ENCODE assay signal across 11 cellular contexts in genomic region chr13:100129605-100130004, GRCh38. TPM values are rescaled to one million over a fixed set of nuclear protein-coding genes. Genes with fewer than 3 reads are reported as not detected.
DNase-seq lines count a peak whose midpoint lies in the region; ATAC-seq and TF ChIP-seq lines count a peak whose summit lies in the region.
"Had no signal": no experiment of that assay in that cellular context is flagged by ENCODE, and none has a peak within 500 bp of the region (broad histone marks: within the 10 kb centered on the region; RNA-seq: fewer than 3 reads in every experiment).

No MANE protein-coding gene starts in this region.

- DNase-seq in SKM-1 treated with dmso at 0.1 percent for 144 hours (lab: John Stamatoyannopoulos, UW; ENCODE audit: unreplicated experiment) (peak; percentile 45), SKM-1 (lab: John Stamatoyannopoulos, UW; ENCODE audit: unreplicated experiment) (no peak), T-helper 17 cell (no peak), pulmonary artery endothelial cell (ENCODE audit: low read depth, low spot score) (peak; percentile 5), psoas muscle (no peak)
- DNase-seq in naive thymus-derived CD8-positive, alpha-beta T cell: no peak
- no peak for DNase-seq in activated effector memory CD4-positive, alpha-beta T cell treated with Interleukin-2 at 50 U/mL for 16 hours
- DNase-seq: NCI-H1092 had no signal

- H3K27ac Mint-ChIP-seq in T-helper 17 cell: peak overlapping the region; percentile 77
- H3K27ac Mint-ChIP-seq in naive thymus-derived CD8-positive, alpha-beta T cell: peak overlapping the region in 4 of 10 donors; percentile 2 to 72 (median 40)

- no peak overlapping the region for H3K27ac ChIP-seq in psoas muscle
- H3K27ac ChIP-seq: neutrophil had no signal

- peaks cover 7% of the 10 kb centered on the region for H3K4me1 ChIP-seq in psoas muscle

- peaks cover 6% of the 10 kb centered on the region for H3K36me3 Mint-ChIP-seq in T-helper 17 cell (ENCODE audit: low read depth)
- H3K36me3 Mint-ChIP-seq in naive thymus-derived CD8-positive, alpha-beta T cell: peaks cover 6 to 14% (median 10%) of the 10 kb centered on the region in 3 donors

- H3K9me3 ChIP-seq in T-helper 17 cell (ENCODE audit: control insufficient read depth, low read length, poor library complexity, severe bottlenecking) (no peaks in the 10 kb centered on the region), psoas muscle (no peaks in the 10 kb centered on the region)
- H3K9me3 ChIP-seq: neutrophil had no signal

- no peaks in the 10 kb centered on the region for H3K27me3 Mint-ChIP-seq in T-helper 17 cell
- H3K27me3 Mint-ChIP-seq in naive thymus-derived CD8-positive, alpha-beta T cell: no peaks in the 10 kb centered on the region
- H3K27me3 Mint-ChIP-seq: brain had no signal

- H3K4me3 Mint-ChIP-seq in T-helper 17 cell: peak overlapping the region; percentile 9
- H3K4me3 Mint-ChIP-seq in naive thymus-derived CD8-positive, alpha-beta T cell: no peak overlapping the region
- H3K4me3 Mint-ChIP-seq: brain had no signal

- no peaks in the 10 kb centered on the region for H3K36me3 ChIP-seq in psoas muscle (ENCODE audit: insufficient read depth in 1 of 2, low read depth in 1 of 2)
- H3K36me3 ChIP-seq: neutrophil had no signal

- H3K27me3 ChIP-seq in psoas muscle (ENCODE audit: insufficient read depth in 3 of 3, low read length in 2 of 3): no peaks in the 10 kb centered on the region
- H3K27me3 ChIP-seq: neutrophil had no signal

- intact Hi-C loops in psoas muscle (cut with DNase I): no loop called here

- no peak overlapping the region for H3K4me3 ChIP-seq in psoas muscle

- peak; percentile 79 for ATAC-seq in HG02885 (IDR thresholded peaks at IDR 0.05; ENCODE audit: poor library complexity, unreplicated experiment)
- ATAC-seq in T-helper 17 cell: no peak
- ATAC-seq in naive thymus-derived CD8-positive, alpha-beta T cell: no peak
- ATAC-seq in psoas muscle: no peak

- TF ChIP-seq CTCF in psoas muscle (IDR thresholded peaks at IDR 0.05): no peak

- POLR2A ChIA-PET in naive thymus-derived CD8-positive, alpha-beta T cell (lab: Charles Lee): no interaction called here

- 24 to 59% (median 48%) methylated on average over 2 of the region's 2 CpGs for WGBS in psoas muscle, 3 donors

- peaks cover 0 to 4% (median 0%) of the 10 kb centered on the region in 9 donors for H3K9me3 Mint-ChIP-seq in naive thymus-derived CD8-positive, alpha-beta T cell
- H3K9me3 Mint-ChIP-seq: brain had no signal

- peaks cover 4% of the 10 kb centered on the region for H3K4me1 Mint-ChIP-seq in T-helper 17 cell
- peaks cover 16 to 22% (median 19%) of the 10 kb centered on the region in 4 donors for H3K4me1 Mint-ChIP-seq in naive thymus-derived CD8-positive, alpha-beta T cell

RNA-seq across cellular contexts. Expression of gene PCCA, which starts 40.7 kb away (rescaled TPM):
- 10 to 100 TPM in 1 of 2 donors, 1 to 10 TPM in 1; 9.9 to 10.7 TPM for total RNA-seq in T-helper 17 cell
- 23.3 and 28.6 TPM in 2 replicates for total RNA-seq in pulmonary artery endothelial cell
- total RNA-seq in naive thymus-derived CD8-positive, alpha-beta T cell: 10 to 100 TPM; 10.9 to 13.1 TPM
- 10 to 100 TPM in 2 of 3 donors, 1 to 10 TPM in 1; 8.9 to 14.5 (median 10.3) TPM for polyA plus RNA-seq in naive thymus-derived CD8-positive, alpha-beta T cell
- total RNA-seq in psoas muscle: 10 to 100 TPM; 13.3 to 23.9 (median 19.6) TPM
- 10 to 100 TPM in 1 of 3 donors, 1 to 10 TPM in 2; 6.2 to 12.2 (median 9.0) TPM for polyA plus RNA-seq in psoas muscle

Comparison
In these comparisons a context has a peak if more than half of its experiments do, and no peak if none do; other contexts are left out.
1. DNase-seq: peak in SKM-1 treated with dmso at 0.1 percent for 144 hours (single experiment) and pulmonary artery endothelial cell (single experiment); none in SKM-1 (single experiment), T-helper 17 cell (0 of 3), naive thymus-derived CD8-positive, alpha-beta T cell (0 of 10), activated effector memory CD4-positive, alpha-beta T cell treated with Interleukin-2 at 50 U/mL for 16 hours (single experiment) and psoas muscle (0 of 2).